Comparison of ENCODE assay signal across 13 cellular contexts in the genomic region with DNA sequence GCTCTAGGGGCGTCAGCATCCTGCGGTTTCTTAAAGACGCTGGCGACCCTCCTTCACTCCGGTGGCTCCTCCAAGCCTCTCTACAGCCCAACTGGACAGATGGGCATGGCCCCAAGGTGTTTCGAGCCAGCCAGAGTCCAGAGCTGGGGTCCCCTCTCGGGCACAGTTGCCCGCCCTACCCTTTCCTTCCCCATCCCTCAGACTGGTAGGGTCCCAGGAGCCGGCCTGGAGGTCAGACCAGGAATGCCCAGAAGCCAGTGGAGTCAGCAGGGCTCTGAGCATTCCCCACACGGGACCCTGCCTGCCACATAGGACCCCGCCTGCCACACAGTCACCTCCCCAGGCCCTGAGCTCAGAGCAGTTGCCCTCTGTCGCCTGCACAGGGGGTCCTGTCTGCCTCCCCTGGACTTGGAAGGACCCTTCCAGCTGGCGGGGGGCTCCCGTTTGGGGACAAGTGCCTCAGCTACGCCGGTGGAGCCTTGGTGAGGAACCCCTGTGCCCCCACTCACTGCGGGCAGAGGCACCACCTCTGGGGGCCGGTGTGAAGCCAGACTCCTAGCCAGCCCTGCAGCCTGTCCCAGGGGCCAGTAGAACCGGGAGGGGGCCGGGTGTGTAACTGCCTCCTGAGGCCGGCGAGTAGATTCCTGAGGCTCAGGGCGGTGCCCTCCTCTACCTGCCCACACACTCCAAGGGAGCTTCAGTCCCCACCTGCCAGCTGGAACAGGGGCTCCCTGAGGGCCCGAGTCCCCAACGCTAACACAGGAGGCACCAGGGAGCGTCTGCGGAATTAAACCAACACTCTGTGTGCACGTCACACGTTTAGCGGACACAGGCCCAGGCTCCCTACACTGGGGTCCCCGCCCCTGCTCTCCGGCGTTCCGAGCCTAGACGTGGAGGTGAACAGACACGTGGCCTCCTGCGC. TPM values are rescaled to one million over a fixed set of nuclear protein-coding genes. Genes with fewer than 3 reads are reported as not detected.
DNase-seq lines count a peak whose midpoint lies in the region; ATAC-seq, FAIRE-seq and TF ChIP-seq lines count a peak whose summit lies in the region.
"Had no signal": no experiment of that assay in that cellular context is flagged by ENCODE, and none has a peak within 500 bp of the region (broad histone marks: within the 10 kb centered on the region; RNA-seq: fewer than 3 reads in every experiment).

No MANE protein-coding gene starts in this region.

- no peaks in the 10 kb centered on the region for H3K36me3 ChIP-seq in Peyer's patch
- no peaks in the 10 kb centered on the region for H3K36me3 ChIP-seq in pancreas

- peak; percentile 5 to 33 (median 8) for ATAC-seq in pancreas
- ATAC-seq in HG02973 (IDR thresholded peaks at IDR 0.05; ENCODE audit: unreplicated experiment), result no peak
- ATAC-seq: naive thymus-derived CD8-positive, alpha-beta T cell; stimulated activated naive B cell treated with anti-CD40 and anti-IgM and Interleukin-4, amounts not matched to agents 10 μg/mL and 1 μg/mL and 100 μg/mL, for 72 hours had no signal

- FAIRE-seq in pancreas (lab: Jason Lieb, UNC), result no peak

- WGBS in pancreas, 2 donors, result 79 to 82% methylated on average over 36 to 37 of the region's 37 CpGs

- H3K9me3 ChIP-seq in Peyer's patch (no peaks in the 10 kb centered on the region), pancreas (no peaks in the 10 kb centered on the region)

- TF ChIP-seq CTCF in Peyer's patch (IDR thresholded peaks at IDR 0.05), result no peak
- TF ChIP-seq CTCF in epithelial cell of esophagus (IDR thresholded peaks at IDR 0.05; ENCODE audit: insufficient read depth, low read depth, low read length, missing control alignments), result no peak
- no peak for TF ChIP-seq CTCF in pancreas (IDR thresholded peaks at IDR 0.05)

- H3K4me3 ChIP-seq in Peyer's patch, result peak overlapping the region in 1 of 4 donors; percentile 34
- peak overlapping the region; percentile 31 for H3K4me3 ChIP-seq in epithelial cell of esophagus (ENCODE audit: low read length)
- H3K4me3 ChIP-seq in pancreas, result no peak overlapping the region

- peak overlapping the region in 3 of 4 donors; percentile 71 to 87 (median 76) for H3K27ac ChIP-seq in Peyer's patch
- H3K27ac ChIP-seq in pancreas, result peak overlapping the region; percentile 67 to 72 (median 69)

- H3K4me1 ChIP-seq in Peyer's patch, result peaks cover 0 to 24% (median 6%) of the 10 kb centered on the region in 4 donors
- peaks cover 4 to 13% (median 10%) of the 10 kb centered on the region in 3 donors for H3K4me1 ChIP-seq in pancreas

- peak; percentile 41 for DNase-seq in ELF-1 (ENCODE audit: low read depth, low spot score)
- DNase-seq in Peyer's patch, result peak in 1 of 3 donors; percentile 67
- peak; percentile 74 for DNase-seq in epithelial cell of esophagus (ENCODE audit: low read depth)
- DNase-seq in pancreas, result peak in 2 of 6 donors; percentile 50 to 80
- no peak for DNase-seq in occipital lobe (lab: John Stamatoyannopoulos, UW)
- DNase-seq in NCI-H510A treated with DMSO at 0.1 percent for 48 hours (lab: John Stamatoyannopoulos, UW), result no peak
- DNase-seq in NCI-H69 (lab: John Stamatoyannopoulos, UW), result no peak
- DNase-seq: activated CD4-positive, alpha-beta memory T cell treated with anti-CD3 and anti-CD28 coated beads for 36 hours; activated naive CD4-positive, alpha-beta T cell treated with anti-CD3 and anti-CD28 coated beads, Interleukin-2, amount 50 U/mL, for 16 hours; C1 segment of cervical spinal cord; naive thymus-derived CD8-positive, alpha-beta T cell; stimulated activated naive B cell treated with anti-CD40 and anti-IgM and Interleukin-4, amounts not matched to agents 10 μg/mL and 1 μg/mL and 100 μg/mL, for 72 hours had no signal

- no peaks in the 10 kb centered on the region for H3K27me3 ChIP-seq in Peyer's patch
- H3K27me3 ChIP-seq in pancreas, result no peaks in the 10 kb centered on the region

- no peak for TF ChIP-seq POLR2A in Peyer's patch (IDR thresholded peaks at IDR 0.05)

- intact Hi-C loops in pancreas (cut with DNase I), result no loop called here

RNA-seq across cellular contexts. Expression of a gene that starts 19.4 kb away (rescaled TPM):
- total RNA-seq in Peyer's patch (10 to 100 TPM in 3 of 4 donors, 1 to 10 TPM in 1; 5.8 to 97.8 (median 59.4) TPM), pancreas (100 to 1,000 TPM in 1 of 6 donors, 10 to 100 TPM in 5; 54.1 to 175 (median 81.5) TPM), occipital lobe (32.4 TPM)
- 10 to 100 TPM; 53.3 to 60.4 TPM for polyA plus RNA-seq in pancreas
- polyA plus RNA-seq: naive thymus-derived CD8-positive, alpha-beta T cell had no signal

Comparison
In these comparisons a context has a peak if more than half of its experiments do, and no peak if none do; other contexts are left out.
1. DNase-seq: peak in ELF-1 (single experiment) and epithelial cell of esophagus (single experiment); none in occipital lobe (single experiment), NCI-H510A treated with DMSO at 0.1 percent for 48 hours (single experiment) and NCI-H69 (single experiment).